ENCODE assay signal across 2 cellular contexts in genomic region chr12:10551375-10551774, GRCh38.
TF ChIP-seq lines count a peak whose summit lies in the region.

No MANE protein-coding gene starts in this region.

TF ChIP-seq in GM23338, 12 proteins besides CTCF, POLR2A, EP300 and RAD21:
- no peak for TF ChIP-seq REST (IDR thresholded peaks at IDR 0.05; ENCODE audit: unreplicated experiment)
- TF ChIP-seq ZNF331 (CRISPR knock-in tag; IDR thresholded peaks at IDR 0.05; ENCODE audit: low read depth), result no peak
- TF ChIP-seq NANOG (IDR thresholded peaks at IDR 0.05; ENCODE audit: borderline replicate concordance), result no peak
- TF ChIP-seq POLR2AphosphoS5 (IDR thresholded peaks at IDR 0.05; ENCODE audit: low read depth), result no peak
- no peak for TF ChIP-seq EZH2phosphoT487 (IDR thresholded peaks at IDR 0.05; ENCODE audit: unreplicated experiment)
- TF ChIP-seq EZH2 (IDR thresholded peaks at IDR 0.05; ENCODE audit: low read depth, unreplicated experiment), result no peak
- TF ChIP-seq CREB1 (CRISPR knock-in tag; IDR thresholded peaks at IDR 0.05; ENCODE audit: low read depth), result no peak
- TF ChIP-seq ZNF114 (CRISPR knock-in tag; IDR thresholded peaks at IDR 0.05), result no peak
- TF ChIP-seq JUNB (IDR thresholded peaks at IDR 0.05; ENCODE audit: unreplicated experiment), result no peak
- TF ChIP-seq STAT1 (IDR thresholded peaks at IDR 0.05; ENCODE audit: unreplicated experiment), result no peak
- no peak for TF ChIP-seq ETS1 (IDR thresholded peaks at IDR 0.05)
- no peak for TF ChIP-seq ZNF462 (CRISPR knock-in tag; IDR thresholded peaks at IDR 0.05)

TF ChIP-seq in IMR-90, 13 proteins besides CTCF, POLR2A, EP300 and RAD21 (continued from another document):
- TF ChIP-seq BHLHE40 (IDR thresholded peaks at IDR 0.05; ENCODE audit: low read depth, low read length) (no peak), RCOR1 (IDR thresholded peaks at IDR 0.05; ENCODE audit: insufficient replicate concordance, low read length) (no peak), NFE2L2 (IDR thresholded peaks at IDR 0.05; ENCODE audit: low read depth, low read length) (no peak), RFX5 (IDR thresholded peaks at IDR 0.05; ENCODE audit: low read depth, low read length) (no peak), CHD1 (IDR thresholded peaks at IDR 0.05; ENCODE audit: low read depth, low read length) (no peak), CEBPB (IDR thresholded peaks at IDR 0.05; ENCODE audit: low read depth, low read length) (no peak), MXI1 (IDR thresholded peaks at IDR 0.05; ENCODE audit: borderline replicate concordance, low read depth, low read length) (no peak), ELK1 (IDR thresholded peaks at IDR 0.05; ENCODE audit: borderline replicate concordance, low read depth, low read length) (no peak), FOS (IDR thresholded peaks at IDR 0.05; ENCODE audit: low read depth, low read length) (no peak), MAFK (IDR thresholded peaks at IDR 0.05; ENCODE audit: low read depth, low read length) (no peak), MAZ (IDR thresholded peaks at IDR 0.05; ENCODE audit: borderline replicate concordance, low read depth, low read length) (no peak)
TF ChIP-seq in IMR-90: peak in this region for 0.
